ENCODE assay signal across 8 cellular contexts in the genomic region with DNA sequence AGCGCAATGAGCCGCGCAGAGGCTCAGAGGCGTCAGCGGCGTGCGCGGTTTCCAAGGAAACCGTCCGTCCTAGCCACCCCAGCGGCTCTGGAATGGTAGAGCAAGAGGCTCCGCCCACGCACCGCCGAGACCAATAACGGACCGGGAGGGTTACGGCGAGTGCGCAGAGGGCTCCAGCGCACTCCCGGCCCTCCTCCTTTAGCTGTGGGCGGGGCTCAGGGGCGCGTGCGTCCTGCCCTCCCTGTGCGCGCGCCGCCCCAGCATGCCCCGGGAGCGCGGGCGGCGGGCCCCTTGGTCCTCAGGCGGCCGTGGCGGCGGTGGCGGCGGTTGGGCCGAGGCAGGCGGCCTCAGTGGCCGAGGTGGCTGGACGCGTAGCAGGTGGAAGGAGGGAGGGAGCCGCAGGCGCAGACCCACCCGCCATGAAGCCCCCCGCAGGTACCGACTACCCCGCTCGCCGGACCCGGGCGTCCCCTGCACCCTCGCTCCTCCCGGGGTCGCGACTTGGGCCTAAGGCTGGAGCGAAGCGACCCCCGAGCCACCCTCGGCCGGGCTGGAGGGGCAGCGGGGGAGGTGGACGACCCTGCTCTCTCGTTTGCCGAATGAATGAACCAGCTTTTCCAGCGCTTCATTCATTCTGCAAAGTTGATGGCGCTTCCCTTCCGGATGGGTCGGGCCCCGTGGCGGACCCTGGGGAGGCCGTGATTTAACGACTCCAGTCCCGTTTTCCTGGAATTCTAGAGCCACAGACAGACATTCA. TPM values are rescaled to one million over a fixed set of nuclear protein-coding genes. Genes with fewer than 3 reads are reported as not detected.
DNase-seq lines count a peak whose midpoint lies in the region; ATAC-seq and TF ChIP-seq lines count a peak whose summit lies in the region.

A gene (plus strand): TSS at position 260 of the 757 bp plus-strand sequence. CDS start 160 bp downstream, at position 420.

- CTCF ChIA-PET in CD4-positive, alpha-beta memory T cell (lab: Charles Lee; ENCODE audit: partially characterized antibody): interaction anchor here (0.7 kb wide), 1 partner anchor 9 kb away, joined by 3 read pairs; no protein-coding TSS in a partner anchor

- no peaks in the 10 kb centered on the region for H3K9me3 Mint-ChIP-seq in CD4-positive, alpha-beta memory T cell

- H3K4me1 ChIP-seq in CD4-positive, alpha-beta memory T cell (ENCODE audit: insufficient read depth, low read length): peaks cover 47% of the 10 kb centered on the region
- H3K4me1 ChIP-seq in lung (ENCODE audit: control insufficient read depth in 2 of 2, insufficient read depth in 2 of 2, low read length in 2 of 2): peaks cover 9 to 17% of the 10 kb centered on the region in 2 donors

- peak within 1 kb of the TSS; percentile 75 to 90 (median 84) for H3K4me3 Mint-ChIP-seq in CD4-positive, alpha-beta memory T cell

- POLR2A ChIA-PET in CD4-positive, alpha-beta memory T cell (lab: Charles Lee; ENCODE audit: partially characterized antibody): interaction anchor here (0.5 to 1.3 kb wide), 10 partner anchors 10 to 1656 kb away, joined by 3 to 5 read pairs (median 3); a partner anchor contains a TSS

- no peaks in the 10 kb centered on the region for H3K9me3 ChIP-seq in CD4-positive, alpha-beta memory T cell (ENCODE audit: control insufficient read depth in 1 of 2, low read length in 2 of 2)
- H3K9me3 ChIP-seq in lung (ENCODE audit: control insufficient read depth in 2 of 2, insufficient read depth in 1 of 2, low read length in 1 of 2): no peaks in the 10 kb centered on the region

- H3K4me1 Mint-ChIP-seq in CD4-positive, alpha-beta memory T cell: peaks cover 19 to 66% (median 42%) of the 10 kb centered on the region in 4 donors

- intact Hi-C loops in CD4-positive, alpha-beta memory T cell (cut with micrococcal nuclease): loop anchor here (1.0 to 10.0 kb wide), 6 partner anchors 9 to 311 kb away; a partner anchor contains a TSS

- no peak for TF ChIP-seq CTCF in lung (IDR thresholded peaks at IDR 0.05; ENCODE audit: control extremely low read depth, extremely low read depth)

- peak; percentile 73 for ATAC-seq in GM19467 (IDR thresholded peaks at IDR 0.05; ENCODE audit: unreplicated experiment)
- ATAC-seq in lung (ENCODE audit: insufficient read depth, low FRiP score): peak; percentile 91

- H3K27me3 Mint-ChIP-seq in CD4-positive, alpha-beta memory T cell: no peaks in the 10 kb centered on the region

- no peaks in the 10 kb centered on the region for H3K36me3 ChIP-seq in CD4-positive, alpha-beta memory T cell (ENCODE audit: insufficient read depth, low read length)
- peaks cover 0 to 9% of the 10 kb centered on the region in 2 donors for H3K36me3 ChIP-seq in lung (ENCODE audit: control insufficient read depth in 2 of 2, insufficient read depth in 2 of 2, low read length in 2 of 2)

- no peaks in the 10 kb centered on the region for H3K27me3 ChIP-seq in CD4-positive, alpha-beta memory T cell (ENCODE audit: insufficient read depth, low read length)
- no peaks in the 10 kb centered on the region for H3K27me3 ChIP-seq in lung (ENCODE audit: control insufficient read depth, insufficient read depth)

- DNase-seq in CD4-positive, alpha-beta memory T cell: peak; percentile 96 to 99 (median 98)
- DNase-seq in HS-5 (ENCODE audit: low read depth) (peak; percentile 92), lung (ENCODE audit: low spot score) (peak; percentile 98)
- DNase-seq in NK-92 treated with Interleukin-12 subunit alpha and Interleukin-12 subunit beta, amount 100 ng/mL, for 24 hours (lab: John Stamatoyannopoulos, UW): peak; percentile 98
- peak; percentile 99 for DNase-seq in activated CD8-positive, alpha-beta memory T cell treated with anti-CD3 and anti-CD28 coated beads for 24 hours
- DNase-seq in effector CD8-positive, alpha-beta T cell (lab: John Stamatoyannopoulos, UW): peak; percentile 97
- peak; percentile 98 to 99 (median 99) for DNase-seq in stimulated activated CD4-positive, alpha-beta T cell treated with anti-CD3 and anti-CD28 coated beads, TNF-alpha, amount 100 ng/mL, for 4 hours (ENCODE audit: low read depth in 3 of 3)

- H3K4me3 ChIP-seq in CD4-positive, alpha-beta memory T cell (ENCODE audit: low read length in 2 of 2): peak within 1 kb of the TSS; percentile 69
- H3K4me3 ChIP-seq in lung: peak within 1 kb of the TSS; percentile 77

- H3K36me3 Mint-ChIP-seq in CD4-positive, alpha-beta memory T cell: peaks cover 0 to 2% of the 10 kb centered on the region in 2 donors

- 0% methylated on average over 67 to 78 of the region's 78 CpGs for WGBS in lung, 2 donors

- peak within 1 kb of the TSS; percentile 64 for H3K27ac ChIP-seq in CD4-positive, alpha-beta memory T cell (ENCODE audit: low read depth, low read length)
- H3K27ac ChIP-seq in lung (ENCODE audit: low read depth in 1 of 2, low read length in 1 of 2): peak within 1 kb of the TSS; percentile 51 to 65

- peak within 1 kb of the TSS; percentile 86 to 97 (median 88) for H3K27ac Mint-ChIP-seq in CD4-positive, alpha-beta memory T cell

RNA-seq across cellular contexts. Expression of the gene that starts here (rescaled TPM):
- total RNA-seq in CD4-positive, alpha-beta memory T cell: 10 to 100 TPM; 25.4 to 26.1 TPM
- 10 to 100 TPM; 21.6 to 31.9 TPM for polyA plus RNA-seq in CD4-positive, alpha-beta memory T cell
- total RNA-seq in lung: 10 to 100 TPM; 23.8 to 70.5 TPM
- polyA plus RNA-seq in lung: 10 to 100 TPM; 58.7 to 71.9 TPM

Comparison
In these comparisons a context has a peak if more than half of its experiments do, and no peak if none do; other contexts are left out.
1. Peak in every context shown above with its lines: DNase-seq, ATAC-seq, H3K4me3 ChIP-seq and H3K27ac ChIP-seq.